In genomic region chr4:187993827-187994226, GRCh38 we compare ENCODE assay signal across 15 cellular contexts. TPM values are rescaled to one million over a fixed set of nuclear protein-coding genes. Genes with fewer than 3 reads are reported as not detected.
DNase-seq lines count a peak whose midpoint lies in the region; ATAC-seq, FAIRE-seq and TF ChIP-seq lines count a peak whose summit lies in the region.
"Had no signal": no experiment of that assay in that cellular context is flagged by ENCODE, and none has a peak within 500 bp of the region (broad histone marks: within the 10 kb centered on the region; RNA-seq: fewer than 3 reads in every experiment).

No MANE protein-coding gene starts in this region.

- H3K4me1 ChIP-seq in pancreas = no peaks in the 10 kb centered on the region
- H3K4me1 ChIP-seq: ascending aorta had no signal

- ATAC-seq in pancreas = no peak
- no peak for ATAC-seq in HG02588 (IDR thresholded peaks at IDR 0.05; ENCODE audit: unreplicated experiment)
- no peak for ATAC-seq in GM19455 (IDR thresholded peaks at IDR 0.05; ENCODE audit: unreplicated experiment)
- ATAC-seq: activated CD8-positive, alpha-beta memory T cell treated with anti-CD3 and anti-CD28 coated beads, Interleukin-2, amount 10 ng/mL, durations not matched to agents 7 days and 5 days; stimulated activated effector memory CD8-positive, alpha-beta T cell treated with anti-CD3 and anti-CD28 coated beads, Interleukin-12 subunit alpha, Interleukin-12 subunit beta, amount 100 ng/mL, for 72 hours; T-helper 17 cell had no signal

- H3K4me1 Mint-ChIP-seq in osteocyte (ENCODE audit: unreplicated experiment) = peaks cover 10% of the 10 kb centered on the region
- H3K4me1 Mint-ChIP-seq: activated CD8-positive, alpha-beta memory T cell treated with anti-CD3 and anti-CD28 coated beads, Interleukin-2, amount 10 ng/mL, durations not matched to agents 7 days and 5 days; stimulated activated effector memory CD8-positive, alpha-beta T cell treated with anti-CD3 and anti-CD28 coated beads, Interleukin-12 subunit alpha, Interleukin-12 subunit beta, amount 100 ng/mL, for 72 hours; T-helper 17 cell had no signal

- DNase-seq in NCI-H82 (lab: John Stamatoyannopoulos, UW) = peak; percentile 30
- no peak for DNase-seq in NCI-H82 treated with DMSO at 0.1 percent for 48 hours (lab: John Stamatoyannopoulos, UW; ENCODE audit: unreplicated experiment)
- peak; percentile 16 to 42 for DNase-seq in cardiac fibroblast (ENCODE audit: low read depth in 2 of 2)
- DNase-seq in osteocyte (ENCODE audit: extremely low spot score, unreplicated experiment) = no peak
- no peak for DNase-seq in pancreas
- DNase-seq: activated CD8-positive, alpha-beta memory T cell treated with anti-CD3 and anti-CD28 coated beads, Interleukin-2, amount 10 ng/mL, durations not matched to agents 7 days and 5 days; GOT3; T-helper 17 cell had no signal

- TF ChIP-seq CTCF in LNCAP (IDR thresholded peaks at IDR 0.05) (peak; percentile 28; the same call in 1 of the 2 replicates), cardiac fibroblast (IDR thresholded peaks at IDR 0.05; ENCODE audit: low read depth, low read length) (peak; percentile 35), osteocyte (IDR thresholded peaks at IDR 0.05) (peak; percentile 49), pancreas (IDR thresholded peaks at IDR 0.05) (no peak)

- WGBS in pancreas, 2 donors = 37 to 46% methylated on average over 6 of the region's 6 CpGs

- peaks cover 3% of the 10 kb centered on the region for H3K9me3 Mint-ChIP-seq in osteocyte (ENCODE audit: unreplicated experiment)

- no peaks in the 10 kb centered on the region for H3K36me3 Mint-ChIP-seq in osteocyte (ENCODE audit: unreplicated experiment)
- H3K36me3 Mint-ChIP-seq: stimulated activated effector memory CD8-positive, alpha-beta T cell treated with anti-CD3 and anti-CD28 coated beads, Interleukin-12 subunit alpha, Interleukin-12 subunit beta, amount 100 ng/mL, for 72 hours had no signal

- intact Hi-C loops in pancreas (cut with DNase I) = no loop called here

- no peak overlapping the region for H3K27ac ChIP-seq in pancreas
- H3K27ac ChIP-seq: ascending aorta had no signal

- no peak for FAIRE-seq in pancreas (lab: Jason Lieb, UNC)

- no peak overlapping the region for H3K4me3 ChIP-seq in cardiac fibroblast (replicated peaks in 1 of 2; ENCODE audit: low read depth in 2 of 2, low read length in 2 of 2)
- no peak overlapping the region for H3K4me3 ChIP-seq in pancreas
- H3K4me3 ChIP-seq: ascending aorta had no signal

- H3K4me3 Mint-ChIP-seq in osteocyte (ENCODE audit: unreplicated experiment) = no peak overlapping the region
- H3K4me3 Mint-ChIP-seq: activated CD8-positive, alpha-beta memory T cell treated with anti-CD3 and anti-CD28 coated beads, Interleukin-2, amount 10 ng/mL, durations not matched to agents 7 days and 5 days; stimulated activated effector memory CD8-positive, alpha-beta T cell treated with anti-CD3 and anti-CD28 coated beads, Interleukin-12 subunit alpha, Interleukin-12 subunit beta, amount 100 ng/mL, for 72 hours; T-helper 17 cell had no signal

- no peaks in the 10 kb centered on the region for H3K27me3 Mint-ChIP-seq in osteocyte (ENCODE audit: unreplicated experiment)
- H3K27me3 Mint-ChIP-seq: T-helper 17 cell had no signal

- no peaks in the 10 kb centered on the region for H3K27me3 ChIP-seq in pancreas
- H3K27me3 ChIP-seq: ascending aorta had no signal

- no peaks in the 10 kb centered on the region for H3K36me3 ChIP-seq in pancreas
- H3K36me3 ChIP-seq: ascending aorta had no signal

- no peak overlapping the region for H3K27ac Mint-ChIP-seq in osteocyte (ENCODE audit: unreplicated experiment)
- H3K27ac Mint-ChIP-seq: activated CD8-positive, alpha-beta memory T cell treated with anti-CD3 and anti-CD28 coated beads, Interleukin-2, amount 10 ng/mL, durations not matched to agents 7 days and 5 days; stimulated activated effector memory CD8-positive, alpha-beta T cell treated with anti-CD3 and anti-CD28 coated beads, Interleukin-12 subunit alpha, Interleukin-12 subunit beta, amount 100 ng/mL, for 72 hours; T-helper 17 cell had no signal

- H3K9me3 ChIP-seq in pancreas = no peaks in the 10 kb centered on the region
- H3K9me3 ChIP-seq: ascending aorta had no signal

RNA-seq across cellular contexts. Expression of gene ZFP42, which starts 1.7 kb away (rescaled TPM):
- not detected in 2 replicates for total RNA-seq in osteocyte
- under 1 TPM in 1 of 6 donors, not detected in 5; 0.06 TPM for total RNA-seq in pancreas
- polyA plus RNA-seq in pancreas = under 1 TPM in 1 of 2 donors, not detected in 1; 0.05 TPM
- total RNA-seq: activated CD8-positive, alpha-beta memory T cell treated with anti-CD3 and anti-CD28 coated beads, Interleukin-2, amount 10 ng/mL, durations not matched to agents 7 days and 5 days; ascending aorta; LHCN-M2; T-helper 17 cell had no signal
- polyA plus RNA-seq: neural cell had no signal

Comparison
In these comparisons a context has a peak if more than half of its experiments do, and no peak if none do; other contexts are left out.
1. DNase-seq: peak in NCI-H82 (single experiment) and cardiac fibroblast (2 of 2); none in NCI-H82 treated with DMSO at 0.1 percent for 48 hours (single experiment), osteocyte (single experiment) and pancreas (0 of 6).
2. CTCF ChIP-seq: peak in LNCAP (single experiment), cardiac fibroblast (single experiment) and osteocyte (single experiment); none in pancreas (0 of 4).